Comparison of ENCODE assay signal across 10 cellular contexts in genomic region chr15:74789171-74789627, GRCh38. TPM values are rescaled to one million over a fixed set of nuclear protein-coding genes. Genes with fewer than 3 reads are reported as not detected.
A peak's percentile ranks its signal among the peaks of the same experiment; 100 is the strongest.
DNase-seq lines count a peak whose midpoint lies in the region; ATAC-seq and TF ChIP-seq lines count a peak whose summit lies in the region.
"Had no signal": no experiment of that assay in that cellular context is flagged by ENCODE, and none has a peak within 500 bp of the region (broad histone marks: within the 10 kb centered on the region; RNA-seq: fewer than 3 reads in every experiment).

No MANE protein-coding gene starts in this region.

- no peak for ATAC-seq in thoracic aorta (ENCODE audit: insufficient number of reproducible peaks, low FRiP score, low read depth)
- ATAC-seq: Panc1 had no signal

- no peak for TF ChIP-seq EP300 in ovary (IDR thresholded peaks at IDR 0.05)

- H3K36me3 ChIP-seq in thoracic aorta (no peaks in the 10 kb centered on the region), ovary (no peaks in the 10 kb centered on the region)
- H3K36me3 ChIP-seq: pancreas had no signal

- H3K36me3 Mint-ChIP-seq in T-helper 2 cell treated with Interferon-gamma antibody and Interleukin-4, amounts not matched to agents 5 μg/mL and 100 μg/mL, for 36 hours (ENCODE audit: low read depth), result peaks cover 62% of the 10 kb centered on the region
- no peaks in the 10 kb centered on the region for H3K36me3 Mint-ChIP-seq in progenitor cell of endocrine pancreas (ENCODE audit: insufficient read depth)

- H3K27me3 Mint-ChIP-seq in T-helper 2 cell treated with Interferon-gamma antibody and Interleukin-4, amounts not matched to agents 5 μg/mL and 100 μg/mL, for 36 hours (ENCODE audit: low read depth), result no peaks in the 10 kb centered on the region
- H3K27me3 Mint-ChIP-seq in progenitor cell of endocrine pancreas, result no peaks in the 10 kb centered on the region

- H3K27ac Mint-ChIP-seq in T-helper 2 cell treated with Interferon-gamma antibody and Interleukin-4, amounts not matched to agents 5 μg/mL and 100 μg/mL, for 36 hours, result peak overlapping the region; percentile 98
- no peak overlapping the region for H3K27ac Mint-ChIP-seq in progenitor cell of endocrine pancreas

- H3K9me3 ChIP-seq in thoracic aorta (no peaks in the 10 kb centered on the region), ovary (no peaks in the 10 kb centered on the region)
- H3K9me3 ChIP-seq: pancreas had no signal

- peak overlapping the region; percentile 88 for H3K4me3 Mint-ChIP-seq in T-helper 2 cell treated with Interferon-gamma antibody and Interleukin-4, amounts not matched to agents 5 μg/mL and 100 μg/mL, for 36 hours
- no peak overlapping the region for H3K4me3 Mint-ChIP-seq in progenitor cell of endocrine pancreas (ENCODE audit: low read depth)

- WGBS in ovary, 3 donors, result 74 to 84% (median 79%) methylated on average over 14 of the region's 14 CpGs

- no peaks in the 10 kb centered on the region for H3K9me3 Mint-ChIP-seq in T-helper 2 cell treated with Interferon-gamma antibody and Interleukin-4, amounts not matched to agents 5 μg/mL and 100 μg/mL, for 36 hours
- H3K9me3 Mint-ChIP-seq in progenitor cell of endocrine pancreas (ENCODE audit: low read depth), result no peaks in the 10 kb centered on the region

- H3K27ac ChIP-seq in thoracic aorta (peak overlapping the region; percentile 59 to 69), ovary (peak overlapping the region in 1 of 2 donors; percentile 67)

- DNase-seq in activated effector memory CD4-positive, alpha-beta T cell treated with anti-CD3 and anti-CD28 coated beads, Interleukin-2, amount 50 U/mL, for 16 hours, result peak; percentile 76
- DNase-seq in activated effector memory CD4-positive, alpha-beta T cell treated with Interleukin-2 at 50 U/mL for 16 hours, result no peak
- no peak for DNase-seq in T-helper 2 cell treated with Interferon-gamma antibody and Interleukin-4, amounts not matched to agents 5 μg/mL and 100 μg/mL, for 36 hours (ENCODE audit: low spot score)
- DNase-seq in iPS-NIHi11 (ENCODE audit: low spot score), result peak; percentile 51
- no peak for DNase-seq in thoracic aorta (ENCODE audit: low spot score)
- DNase-seq in H4 (ENCODE audit: low spot score), result no peak
- no peak for DNase-seq in progenitor cell of endocrine pancreas (ENCODE audit: low spot score, unreplicated experiment)
- no peak for DNase-seq in ovary
- DNase-seq: pancreas had no signal

- peaks cover 77% of the 10 kb centered on the region for H3K4me1 Mint-ChIP-seq in T-helper 2 cell treated with Interferon-gamma antibody and Interleukin-4, amounts not matched to agents 5 μg/mL and 100 μg/mL, for 36 hours (ENCODE audit: low read depth)
- H3K4me1 Mint-ChIP-seq in progenitor cell of endocrine pancreas (ENCODE audit: low read depth), result peaks cover 14% of the 10 kb centered on the region

- peaks cover 62 to 89% of the 10 kb centered on the region in 2 donors for H3K4me1 ChIP-seq in thoracic aorta (ENCODE audit: control insufficient read depth in 1 of 2, low read depth in 2 of 2)
- peaks cover 17% of the 10 kb centered on the region for H3K4me1 ChIP-seq in ovary (ENCODE audit: insufficient read depth)

- no peak for TF ChIP-seq POLR2A in ovary (IDR thresholded peaks at IDR 0.05)

- no peaks in the 10 kb centered on the region for H3K27me3 ChIP-seq in thoracic aorta (replicated peaks; ENCODE audit: insufficient read depth)
- H3K27me3 ChIP-seq in ovary, result no peaks in the 10 kb centered on the region
- H3K27me3 ChIP-seq: pancreas had no signal

- intact Hi-C loops in ovary (cut with DNase I), result loop anchor here in 1 of 4 donors (10.0 kb wide), 1 partner anchor 416 kb away; the partner anchor contains the start of gene C15orf39

- TF ChIP-seq CTCF in thoracic aorta (IDR thresholded peaks at IDR 0.05), result no peak
- TF ChIP-seq CTCF in progenitor cell of endocrine pancreas (IDR thresholded peaks at IDR 0.05; ENCODE audit: unreplicated experiment), result no peak
- TF ChIP-seq CTCF in ovary (IDR thresholded peaks at IDR 0.05), result no peak

- H3K4me3 ChIP-seq in thoracic aorta, result peak overlapping the region; percentile 37
- no peak overlapping the region for H3K4me3 ChIP-seq in ovary

RNA-seq across cellular contexts. Expression of gene CSK, which starts 7.3 kb away (rescaled TPM):
- total RNA-seq in thoracic aorta (10 to 100 TPM; 32.7 to 61.6 TPM), progenitor cell of endocrine pancreas (70.9 and 72.4 TPM in 2 replicates), ovary (10 to 100 TPM; 10.7 to 49.6 (median 42.1) TPM)
- 21.7 and 22.7 TPM in 2 replicates for total RNA-seq in H4 (2014; rRNA removed; shearing (Covaris generic))
- 10 to 100 TPM in 1 of 2 donors, 1 to 10 TPM in 1; 9.2 to 21.6 TPM for polyA plus RNA-seq in ovary

RNA-seq across cellular contexts. Expression of gene LMAN1L, which starts 23.4 kb away (rescaled TPM):
- total RNA-seq in thoracic aorta, result not detected
- total RNA-seq in H4 (2014; rRNA removed; shearing (Covaris generic)), result 0.10 TPM in 1 of 2 replicates, not detected in the other
- total RNA-seq in progenitor cell of endocrine pancreas, result not detected in 2 replicates
- not detected for total RNA-seq in ovary
- not detected for polyA plus RNA-seq in ovary
- polyA plus RNA-seq: pancreas had no signal

RNA-seq across cellular contexts. Expression of gene CPLX3, which starts 37.2 kb away (rescaled TPM):
- total RNA-seq in thoracic aorta (not detected), progenitor cell of endocrine pancreas (not detected in 2 replicates), ovary (not detected)
- not detected in 2 replicates for total RNA-seq in H4 (2014; rRNA removed; shearing (Covaris generic))
- not detected for polyA plus RNA-seq in ovary
- total RNA-seq: pancreas had no signal

RNA-seq across cellular contexts. Expression of gene CYP1A2, which starts 40.6 kb away (rescaled TPM):
- total RNA-seq in thoracic aorta (not detected), progenitor cell of endocrine pancreas (not detected in 2 replicates), ovary (under 1 TPM in 1 of 7 donors, not detected in 6; 0.23 TPM)
- total RNA-seq in H4 (2014; rRNA removed; shearing (Covaris generic)), result not detected in 2 replicates
- not detected for polyA plus RNA-seq in ovary
- polyA plus RNA-seq: pancreas had no signal

RNA-seq across cellular contexts. Expression of gene ULK3, which starts 53.8 kb away (rescaled TPM):
- 10 to 100 TPM; 34.9 to 72.2 TPM for total RNA-seq in thoracic aorta
- total RNA-seq in H4 (2014; rRNA removed; shearing (Covaris generic)), result 18.2 and 19.7 TPM in 2 replicates
- 37.3 and 39.8 TPM in 2 replicates for total RNA-seq in progenitor cell of endocrine pancreas
- 10 to 100 TPM; 25.2 to 45.7 (median 27.8) TPM for total RNA-seq in ovary
- polyA plus RNA-seq in ovary, result 10 to 100 TPM; 17.4 to 22.6 TPM

Comparison
In these comparisons a context has a peak if more than half of its experiments do, and no peak if none do; other contexts are left out.
1. DNase-seq: peak in activated effector memory CD4-positive, alpha-beta T cell treated with anti-CD3 and anti-CD28 coated beads, Interleukin-2, amount 50 U/mL, for 16 hours (single experiment) and iPS-NIHi11 (single experiment); none in activated effector memory CD4-positive, alpha-beta T cell treated with Interleukin-2 at 50 U/mL for 16 hours (single experiment), T-helper 2 cell treated with Interferon-gamma antibody and Interleukin-4, amounts not matched to agents 5 μg/mL and 100 μg/mL, for 36 hours (single experiment), thoracic aorta (single experiment), H4 (single experiment), progenitor cell of endocrine pancreas (single experiment) and ovary (0 of 5).